20 cellular contexts compared by ENCODE assay signal in the genomic region with DNA sequence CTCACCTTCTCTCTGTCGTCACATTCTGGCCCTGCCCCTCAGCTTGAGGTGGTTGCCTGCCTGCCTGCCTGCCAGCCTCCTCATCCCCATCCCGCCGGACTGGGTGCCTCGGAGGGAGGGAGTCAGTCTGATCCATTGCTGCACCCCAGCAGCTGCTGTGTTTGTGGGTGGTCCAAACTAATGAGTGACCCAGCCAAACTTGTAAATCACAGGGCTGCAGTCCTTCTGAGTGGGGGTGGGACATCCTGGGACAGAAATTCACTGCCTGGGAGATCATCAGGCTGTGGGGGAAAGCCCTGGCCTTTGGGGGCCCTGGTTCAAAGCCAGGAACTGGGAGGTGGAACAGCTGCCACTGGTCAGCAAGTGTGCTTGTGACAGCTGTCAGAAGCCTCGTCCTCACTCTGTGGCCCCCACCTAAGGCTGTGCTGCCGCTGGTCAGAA. TPM values are rescaled to one million over a fixed set of nuclear protein-coding genes. Genes with fewer than 3 reads are reported as not detected.
"Had no signal": no experiment of that assay in that cellular context is flagged by ENCODE, and none has a peak within 500 bp of the region (broad histone marks: within the 10 kb centered on the region; RNA-seq: fewer than 3 reads in every experiment).

No MANE protein-coding gene starts in this region.

- H3K27ac ChIP-seq: brain microvascular endothelial cell, colonic mucosa, suprapubic skin, transverse colon had no signal

- H3K36me3 ChIP-seq: brain microvascular endothelial cell, colonic mucosa, suprapubic skin, transverse colon had no signal

- ATAC-seq: left ventricle myocardium superior; natural killer cell; stimulated activated naive CD8-positive, alpha-beta T cell treated with anti-CD3 and anti-CD28 coated beads, Interleukin-15, amount 100 ng/mL, for 72 hours; T-cell had no signal

- DNase-seq: activated CD4-positive, alpha-beta T cell treated with anti-CD3 and anti-CD28 coated beads, Interleukin-2, amount 50 U/mL, for 1 hour; activated CD8-positive, alpha-beta memory T cell treated with anti-CD3 and anti-CD28 coated beads for 24 hours; activated CD8-positive, alpha-beta memory T cell treated with anti-CD3 and anti-CD28 coated beads, Interleukin-2, amount 50 U/mL, for 48 hours; activated effector memory CD4-positive, alpha-beta T cell treated with anti-CD3 and anti-CD28 coated beads, Interleukin-2, amount 50 U/mL, for 16 hours; activated naive CD4-positive, alpha-beta T cell treated with anti-CD3 and anti-CD28 coated beads, Interleukin-2, amount 50 U/mL, for 16 hours; activated T-cell treated with anti-CD3 and anti-CD28 coated beads, Interleukin-2, amount 50 U/mL, for 48 hours; brain microvascular endothelial cell; colonic mucosa; erythroblast; left ventricle myocardium superior; mesenchymal stem cell; natural killer cell; small intestine; stimulated activated CD4-positive, alpha-beta T cell treated with anti-CD3 and anti-CD28 coated beads, Interleukin-4, amount 100 ng/mL, for 1 hour; stimulated activated naive CD8-positive, alpha-beta T cell treated with anti-CD3 and anti-CD28 coated beads, Interleukin-15, amount 100 ng/mL, for 72 hours; T-cell; T-helper 9 cell; transverse colon had no signal

- H3K27me3 ChIP-seq: colonic mucosa had no signal

- H3K4me1 ChIP-seq: colonic mucosa had no signal

- H3K4me3 ChIP-seq: colonic mucosa, suprapubic skin, transverse colon had no signal

- H3K9me3 ChIP-seq: colonic mucosa, suprapubic skin, transverse colon had no signal

RNA-seq across cellular contexts. Expression of gene GPR78, which starts 5.5 kb away (rescaled TPM):
- total RNA-seq: colonic mucosa, kidney epithelial cell, left ventricle myocardium superior, natural killer cell, suprapubic skin, T-cell had no signal

RNA-seq across cellular contexts. Expression of gene CPZ, which starts 6.8 kb away (rescaled TPM):
- total RNA-seq: natural killer cell had no signal
